ENCODE assay signal across 8 cellular contexts in genomic region chr15:85494035-85494793, GRCh38.
DNase-seq lines count a peak whose midpoint lies in the region; ATAC-seq and TF ChIP-seq lines count a peak whose summit lies in the region.

No MANE protein-coding gene starts in this region.

- H3K36me3 ChIP-seq in PC-3 (ENCODE audit: low read depth, low read length) = no peaks in the 10 kb centered on the region
- H3K36me3 ChIP-seq in HAP-1 (replicated peaks) = no peaks in the 10 kb centered on the region; the same call in 1 of the 2 replicates
- H3K36me3 ChIP-seq in uterus = no peaks in the 10 kb centered on the region

- H3K27me3 ChIP-seq in PC-3 (ENCODE audit: low read length) = no peaks in the 10 kb centered on the region
- H3K27me3 ChIP-seq in HAP-1 (ENCODE audit: low read depth) = no peaks in the 10 kb centered on the region
- H3K27me3 ChIP-seq in uterus = no peaks in the 10 kb centered on the region

- TF ChIP-seq POLR2A in uterus (IDR thresholded peaks at IDR 0.05) = no peak

- H3K36me3 Mint-ChIP-seq in progenitor cell of endocrine pancreas (ENCODE audit: insufficient read depth) = no peaks in the 10 kb centered on the region

- peaks cover 60% of the 10 kb centered on the region for H3K79me2 ChIP-seq in PC-3 (ENCODE audit: low read length)

- H3K4me3 Mint-ChIP-seq in progenitor cell of endocrine pancreas (ENCODE audit: low read depth) = no peak overlapping the region

- DNase-seq in EL (peak; percentile 93), PC-3 (peak; percentile 95), fibroblast of mammary gland (ENCODE audit: low read depth) (peak; percentile 95), progenitor cell of endocrine pancreas (ENCODE audit: low spot score, unreplicated experiment) (no peak), HAP-1 (ENCODE audit: low spot score in 2 of 2) (no peak), uterus (no peak), NCI-H2029 (lab: John Stamatoyannopoulos, UW) (no peak)
- DNase-seq in activated CD4-positive, alpha-beta T cell treated with anti-CD3 and anti-CD28 coated beads, Interleukin-2, amount 50 U/mL, for 4 hours = no peak

- no peaks in the 10 kb centered on the region for H3K9me2 ChIP-seq in PC-3 (replicated peaks; ENCODE audit: low read length)

- H4K20me1 ChIP-seq in PC-3 (ENCODE audit: low read length) = no peaks in the 10 kb centered on the region

- peaks cover 50% of the 10 kb centered on the region for H3K4me1 Mint-ChIP-seq in progenitor cell of endocrine pancreas (ENCODE audit: low read depth)

- peak; percentile 97 for ATAC-seq in PC-3

- H3K9me3 ChIP-seq in PC-3 (ENCODE audit: low read length) (no peaks in the 10 kb centered on the region), HAP-1 (no peaks in the 10 kb centered on the region), uterus (no peaks in the 10 kb centered on the region)

- intact Hi-C loops in PC-3 (cut with micrococcal nuclease) = loop anchor here (5.0 kb wide), 2 partner anchors 93 to 173 kb away; no protein-coding TSS in a partner anchor
- intact Hi-C loops in uterus (cut with DNase I; ENCODE audit: low total_unique reads) = no loop called here

- peak overlapping the region; percentile 73 for H3K4me2 ChIP-seq in PC-3 (ENCODE audit: low read length)

- peak overlapping the region; percentile 21 for H3K27ac Mint-ChIP-seq in progenitor cell of endocrine pancreas

- CTCF ChIA-PET in PC-3 (lab: Charles Lee) = no interaction called here

- BruUV-seq in PC-3 (replicated peaks; lab: Mats Ljungman, UMichigan) = TSS peak; percentile 75

- in situ Hi-C loops in HAP-1 (cut with MboI; ENCODE audit: low sequenced_read_pairs) = no loop called here

- H3K9ac ChIP-seq in PC-3 (ENCODE audit: low read length) = peak overlapping the region; percentile 59

- peak overlapping the region; percentile 42 for H3K4me3 ChIP-seq in PC-3 (ENCODE audit: low read length)
- H3K4me3 ChIP-seq in fibroblast of mammary gland (ENCODE audit: control insufficient read depth, low read depth, low read length) = no peak overlapping the region
- H3K4me3 ChIP-seq in HAP-1 = no peak overlapping the region
- no peak overlapping the region for H3K4me3 ChIP-seq in uterus

- POLR2A ChIA-PET in PC-3 (lab: Charles Lee; ENCODE audit: unreplicated experiment) = no interaction called here

- H3K4me1 ChIP-seq in PC-3 (ENCODE audit: insufficient read depth, low read length) (peaks cover 23% of the 10 kb centered on the region), HAP-1 (peaks cover 24% of the 10 kb centered on the region), uterus (peaks cover 0 to 8% of the 10 kb centered on the region in 2 donors)

- TF ChIP-seq CTCF in PC-3 (conservative IDR thresholded peaks at IDR 0.05; ENCODE audit: low read depth, low read length) (no peak), fibroblast of mammary gland (conservative IDR thresholded peaks at IDR 0.05; ENCODE audit: control insufficient read depth, insufficient read depth, low read depth, low read length) (no peak), progenitor cell of endocrine pancreas (IDR thresholded peaks at IDR 0.05; ENCODE audit: unreplicated experiment) (no peak), uterus (IDR thresholded peaks at IDR 0.05) (no peak)

- H3K27me3 Mint-ChIP-seq in progenitor cell of endocrine pancreas = no peaks in the 10 kb centered on the region

- H3K9me3 Mint-ChIP-seq in progenitor cell of endocrine pancreas (ENCODE audit: low read depth) = no peaks in the 10 kb centered on the region

- H3K27ac ChIP-seq in PC-3 (ENCODE audit: low read length) (peak overlapping the region; percentile 97), uterus (peak overlapping the region in 1 of 2 donors; percentile 29)

- no peak overlapping the region for H2AFZ ChIP-seq in PC-3 (ENCODE audit: low read length)

- peaks cover 3% of the 10 kb centered on the region for H3F3A ChIP-seq in PC-3 (ENCODE audit: low read length, unreplicated experiment)

Comparison
In these comparisons a context has a peak if more than half of its experiments do, and no peak if none do; other contexts are left out.
1. DNase-seq: peak in EL (single experiment), PC-3 (single experiment) and fibroblast of mammary gland (single experiment); none in progenitor cell of endocrine pancreas (single experiment), HAP-1 (0 of 2), activated CD4-positive, alpha-beta T cell treated with anti-CD3 and anti-CD28 coated beads, Interleukin-2, amount 50 U/mL, for 4 hours (0 of 2), uterus (0 of 2) and NCI-H2029 (single experiment).